9 cellular contexts compared by ENCODE assay signal in genomic region chr1:155740995-155741394, GRCh38.
"Had no signal": no experiment of that assay in that cellular context is flagged by ENCODE, and none has a peak within 500 bp of the region (broad histone marks: within the 10 kb centered on the region; RNA-seq: fewer than 3 reads in every experiment).

No MANE protein-coding gene starts in this region.

- H2AFZ ChIP-seq: GM23248 had no signal

- H3K27ac ChIP-seq: GM23248, KMS-11 had no signal

- H3K4me2 ChIP-seq: KMS-11 had no signal

- DNase-seq: GM23248, GOT3, H7, IMR-90, KBM-7 had no signal

- H3K9ac ChIP-seq: GM23248, KMS-11 had no signal

- H3K4me3 ChIP-seq: GM23248, HAP-1 had no signal

- FAIRE-seq: HTR-8/SVneo had no signal

- H3K9me3 ChIP-seq: HAP-1 had no signal

- ATAC-seq: HCT116 had no signal
